In the genomic region with DNA sequence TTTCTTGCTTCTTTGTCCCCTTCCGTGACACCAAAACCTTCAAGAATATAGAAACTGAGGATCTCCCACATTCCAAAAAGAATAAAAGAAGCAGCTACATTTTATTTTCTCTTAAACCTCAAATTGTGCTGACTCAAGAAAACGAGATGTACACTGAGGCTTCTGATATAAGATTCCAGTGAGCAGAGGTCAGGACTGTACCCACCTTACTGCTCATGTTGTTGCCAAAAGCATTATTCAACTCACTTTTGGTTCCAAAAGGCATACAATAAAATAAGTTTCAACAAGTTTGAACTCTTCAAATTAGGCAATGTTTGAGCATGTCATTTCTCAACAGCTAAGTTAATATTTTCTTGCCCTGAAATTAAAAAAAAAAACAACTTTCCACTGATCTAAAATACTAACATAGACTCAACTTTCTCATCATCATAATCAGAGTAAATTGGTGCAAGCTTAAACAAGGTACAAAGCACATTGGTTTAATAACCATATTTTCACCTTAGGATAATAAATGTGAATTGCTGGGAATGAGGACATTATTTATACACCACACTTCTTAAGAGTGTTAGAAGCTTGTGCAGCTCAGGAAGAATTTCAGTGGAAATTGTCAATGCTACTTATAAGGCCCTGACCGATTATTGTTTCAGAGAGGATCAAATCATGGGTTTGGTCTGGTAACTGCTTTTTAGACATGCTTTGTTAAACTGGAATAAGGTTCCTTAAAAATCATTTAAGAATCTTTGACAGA, we compare ENCODE assay signal across 21 cellular contexts.
"Had no signal": no experiment of that assay in that cellular context is flagged by ENCODE, and none has a peak within 500 bp of the region (broad histone marks: within the 10 kb centered on the region; RNA-seq: fewer than 3 reads in every experiment).

No MANE protein-coding gene starts in this region.

- H3K27ac ChIP-seq: colonic mucosa, gastroesophageal sphincter, heart right ventricle, left ventricle myocardium inferior, spleen, upper lobe of right lung had no signal

- H3K27me3 ChIP-seq: colonic mucosa, gastroesophageal sphincter, heart right ventricle, spleen, upper lobe of right lung had no signal

- H3K36me3 ChIP-seq: colonic mucosa, gastroesophageal sphincter, heart right ventricle, left ventricle myocardium inferior, spleen, upper lobe of right lung had no signal

- FAIRE-seq: endothelial cell of umbilical vein had no signal

- H3K4me3 ChIP-seq: colonic mucosa, gastroesophageal sphincter, heart right ventricle, left ventricle myocardium inferior, spleen, upper lobe of right lung had no signal

- ATAC-seq: activated CD8-positive, alpha-beta T cell treated with anti-CD3 and anti-CD28 coated beads, Interleukin-2, amount 10 ng/mL, durations not matched to agents 7 days and 5 days; gastroesophageal sphincter; heart right ventricle; natural killer cell; sciatic nerve; stimulated activated naive CD8-positive, alpha-beta T cell treated with anti-CD3 and anti-CD28 coated beads, Interleukin-15, amount 100 ng/mL, for 72 hours; upper lobe of right lung had no signal

- H3K4me1 ChIP-seq: colonic mucosa, gastroesophageal sphincter, heart right ventricle, left ventricle myocardium inferior, spleen, upper lobe of right lung had no signal

- H3K9me3 ChIP-seq: colonic mucosa, gastroesophageal sphincter, left ventricle myocardium inferior, upper lobe of right lung had no signal

- DNase-seq: activated B cell treated with CpG ODN at 0.5 μM for 24 hours; activated CD4-positive, alpha-beta T cell treated with anti-CD3 and anti-CD28 coated beads, Interleukin-2, amount 10 ng/mL, durations not matched to agents 24 days and 14 days; activated CD8-positive, alpha-beta memory T cell treated with anti-CD3 and anti-CD28 coated beads, Interleukin-2, amount 50 U/mL, for 4 hours; activated CD8-positive, alpha-beta T cell treated with anti-CD3 and anti-CD28 coated beads, Interleukin-2, amount 10 ng/mL, durations not matched to agents 7 days and 5 days; activated effector memory CD4-positive, alpha-beta T cell treated with anti-CD3 and anti-CD28 coated beads, Interleukin-2, amount 50 U/mL, for 16 hours; activated T-cell treated with anti-CD3 and anti-CD28 coated beads, Interleukin-2, amount 50 U/mL, for 48 hours; amniotic stem cell; central memory CD4-positive, alpha-beta T cell; colonic mucosa; effector CD4-positive, alpha-beta T cell; heart right ventricle; left ventricle myocardium inferior; natural killer cell; occipital lobe; spleen; stimulated activated CD4-positive, alpha-beta T cell treated with anti-CD3 and anti-CD28 coated beads, Interleukin-1b, Interleukin-23, amount 100 ng/mL, for 48 hours; stimulated activated naive CD8-positive, alpha-beta T cell treated with anti-CD3 and anti-CD28 coated beads, Interleukin-15, amount 100 ng/mL, for 72 hours; upper lobe of right lung had no signal
